ENCODE assay signal across 25 cellular contexts in the genomic region with DNA sequence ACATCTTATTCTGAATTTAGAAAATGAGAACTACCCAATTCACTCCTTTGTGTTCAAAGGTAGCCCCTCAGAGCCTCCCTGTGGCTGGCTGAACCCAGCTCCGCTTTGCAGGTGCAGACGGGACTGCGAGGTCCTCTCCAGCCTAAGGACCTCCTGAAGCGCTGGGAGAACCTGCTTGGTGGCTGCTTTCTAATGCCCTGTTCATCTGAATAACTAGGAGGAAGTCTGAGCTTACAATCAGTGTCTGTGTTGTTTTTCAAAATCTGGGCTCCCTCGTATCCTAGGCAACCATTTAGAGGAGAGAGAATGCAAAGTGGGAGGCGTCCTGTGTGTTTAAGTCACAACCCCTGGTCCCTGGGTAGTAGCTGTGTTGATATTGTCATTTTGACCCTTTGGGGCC.
DNase-seq lines count a peak whose midpoint lies in the region; ATAC-seq, FAIRE-seq and TF ChIP-seq lines count a peak whose summit lies in the region.
"Had no signal": no experiment of that assay in that cellular context is flagged by ENCODE, and none has a peak within 500 bp of the region (broad histone marks: within the 10 kb centered on the region; RNA-seq: fewer than 3 reads in every experiment).

No MANE protein-coding gene starts in this region.

- no peak for TF ChIP-seq RAD21 in K562 (CRISPR knock-in tag; conservative IDR thresholded peaks at IDR 0.05 in 1 of 2, IDR thresholded peaks at IDR 0.05 in 1 of 2)

- in situ Hi-C loops in K562 (cut with MboI): no loop called here

- TF ChIP-seq CTCF in K562 (IDR thresholded peaks at IDR 0.05 in 2 of 3, conservative IDR thresholded peaks at IDR 0.05 in 1 of 3; ENCODE audit: insufficient read depth in 2 of 3, low read depth in 1 of 3, low read length in 3 of 3): no peak

- H3K36me3 Mint-ChIP-seq in activated CD4-positive, alpha-beta memory T cell treated with anti-CD3 and anti-CD28 coated beads, Interleukin-2, amount 10 ng/mL, durations not matched to agents 7 days and 5 days (ENCODE audit: low read depth): no peaks in the 10 kb centered on the region
- H3K36me3 Mint-ChIP-seq: CD4-positive, CD25-positive, alpha-beta regulatory T cell had no signal

- H3K4me1 ChIP-seq in K562 (replicated peaks in 1 of 2; ENCODE audit: control insufficient read depth in 2 of 2, insufficient read depth in 2 of 2, low read length in 2 of 2): no peaks in the 10 kb centered on the region; a peak in 1 of 5 replicates
- H3K4me1 ChIP-seq: Caco-2 had no signal

- no peak overlapping the region for H2AFZ ChIP-seq in K562 (ENCODE audit: low read depth, low read length)
- H2AFZ ChIP-seq: PC-9 had no signal

- no peaks in the 10 kb centered on the region for H3K36me3 ChIP-seq in K562 (ENCODE audit: control insufficient read depth, insufficient read depth, low read length)

- BruUV-seq in K562 (replicated peaks; lab: Mats Ljungman, UMichigan): no TSS peak

- H3K4me2 ChIP-seq in K562 (ENCODE audit: insufficient read depth, low read length): no peak overlapping the region
- H3K4me2 ChIP-seq: PC-9 had no signal

- no peaks in the 10 kb centered on the region for H4K20me1 ChIP-seq in K562 (replicated peaks; ENCODE audit: control insufficient read depth, insufficient read depth, low read length)

- POLR2A ChIA-PET in K562 (lab: Yijun Ruan, JAX): interaction anchor here (1.1 kb wide), 1 partner anchor 10 kb away, joined by 3 read pairs; no protein-coding TSS in a partner anchor
- POLR2A ChIA-PET in activated CD4-positive, alpha-beta memory T cell treated with anti-CD3 and anti-CD28 coated beads, Interleukin-2, amount 10 ng/mL, durations not matched to agents 7 days and 5 days (lab: Charles Lee): no interaction called here

- no peak overlapping the region for H3K27ac ChIP-seq in K562 (ENCODE audit: extremely low read depth, low read depth, low read length)
- H3K27ac ChIP-seq: HL-60, PC-9, RWPE1 had no signal

- peak; percentile 4 for DNase-seq in NCI-H2196 (lab: John Stamatoyannopoulos, UW; ENCODE audit: unreplicated experiment)
- DNase-seq in NCI-H2196 treated with DMSO at 0.1 percent for 48 hours (lab: John Stamatoyannopoulos, UW; ENCODE audit: unreplicated experiment): no peak
- peak; percentile 44 for DNase-seq in NCI-H345 treated with DMSO at 0.1 percent for 48 hours (lab: John Stamatoyannopoulos, UW; ENCODE audit: unreplicated experiment)
- DNase-seq in K562 (ENCODE audit: extremely low read depth in 1 of 4, low spot score in 3 of 4): no peak
- DNase-seq in NCI-H146 (lab: John Stamatoyannopoulos, UW): no peak
- DNase-seq in erythroblast (lab: John Stamatoyannopoulos, UW): no peak
- DNase-seq in activated CD4-positive, alpha-beta memory T cell treated with anti-CD3 and anti-CD28 coated beads, Interleukin-2, amount 10 ng/mL, durations not matched to agents 7 days and 5 days: no peak
- DNase-seq: 8988T; Caco-2; CD4-positive, CD25-positive, alpha-beta regulatory T cell; DMS153; H7; HFFc6; Karpas-422; NCI-H1048; NCI-H1436 treated with DMSO at 0.1 percent for 48 hours; NCI-H446; NCI-H82; PC-9; SIG-M5 had no signal

- TF ChIP-seq POLR2A in K562 (conservative IDR thresholded peaks at IDR 0.05) (no peak), erythroblast (IDR thresholded peaks at IDR 0.05; ENCODE audit: low read length) (no peak)

- no peaks in the 10 kb centered on the region for H3K79me2 ChIP-seq in K562 (ENCODE audit: control insufficient read depth, insufficient read depth, low read length)

- peaks cover 49% of the 10 kb centered on the region for H3K9me3 Mint-ChIP-seq in activated CD4-positive, alpha-beta memory T cell treated with anti-CD3 and anti-CD28 coated beads, Interleukin-2, amount 10 ng/mL, durations not matched to agents 7 days and 5 days

- H3K9ac ChIP-seq in K562 (ENCODE audit: insufficient read depth in 1 of 2, low read depth in 2 of 2, low read length in 2 of 2): no peak overlapping the region

- H3K27ac Mint-ChIP-seq in activated CD4-positive, alpha-beta memory T cell treated with anti-CD3 and anti-CD28 coated beads, Interleukin-2, amount 10 ng/mL, durations not matched to agents 7 days and 5 days: no peak overlapping the region
- H3K27ac Mint-ChIP-seq: B cell; CD4-positive, CD25-positive, alpha-beta regulatory T cell; HFFc6 had no signal

- no peaks in the 10 kb centered on the region for H3K27me3 Mint-ChIP-seq in activated CD4-positive, alpha-beta memory T cell treated with anti-CD3 and anti-CD28 coated beads, Interleukin-2, amount 10 ng/mL, durations not matched to agents 7 days and 5 days
- H3K27me3 Mint-ChIP-seq: B cell; CD4-positive, CD25-positive, alpha-beta regulatory T cell had no signal

- no peak overlapping the region for H3K4me3 Mint-ChIP-seq in activated CD4-positive, alpha-beta memory T cell treated with anti-CD3 and anti-CD28 coated beads, Interleukin-2, amount 10 ng/mL, durations not matched to agents 7 days and 5 days
- H3K4me3 Mint-ChIP-seq: B cell; CD4-positive, CD25-positive, alpha-beta regulatory T cell; HFFc6 had no signal

- no peak overlapping the region for H3K4me3 ChIP-seq in K562
- H3K4me3 ChIP-seq: PC-9 had no signal

- FAIRE-seq in K562 (lab: Jason Lieb, UNC): no peak
- FAIRE-seq: GM12892 had no signal

- H3K4me1 Mint-ChIP-seq in activated CD4-positive, alpha-beta memory T cell treated with anti-CD3 and anti-CD28 coated beads, Interleukin-2, amount 10 ng/mL, durations not matched to agents 7 days and 5 days: no peaks in the 10 kb centered on the region
- H3K4me1 Mint-ChIP-seq: B cell; CD4-positive, CD25-positive, alpha-beta regulatory T cell had no signal

- H3K27me3 ChIP-seq in K562 (ENCODE audit: control insufficient read depth in 2 of 2, insufficient read depth in 2 of 2, low read length in 2 of 2): peaks cover 4 to 22% of the 10 kb centered on the region in 2 experiments; a peak in 4 of 5 replicates

- ATAC-seq in K562: no peak
- no peak for ATAC-seq in GM21423 (IDR thresholded peaks at IDR 0.05; ENCODE audit: unreplicated experiment)

- intact Hi-C loops in K562 (cut with micrococcal nuclease): no loop called here

- no peak for TF ChIP-seq EP300 in K562 (IDR thresholded peaks at IDR 0.05; ENCODE audit: low read length)

- H3K9me1 ChIP-seq in K562 (ENCODE audit: control insufficient read depth, insufficient read depth, low read length): no peaks in the 10 kb centered on the region

- H3K9me3 ChIP-seq in K562 (replicated peaks; ENCODE audit: control insufficient read depth, insufficient read depth, low read depth, low read length): no peaks in the 10 kb centered on the region; the same call in none of the 2 replicates
- H3K9me3 ChIP-seq: Caco-2 had no signal

- WGBS in K562 (ENCODE audit: insufficient coverage, low coverage, missing lambda C conversion rate): 0% methylated on average over 6 of the region's 6 CpGs

- CTCF ChIA-PET in K562 (lab: Yijun Ruan, JAX; ENCODE audit: low intra/inter-chr PET ratio): no interaction called here
- CTCF ChIA-PET in activated CD4-positive, alpha-beta memory T cell treated with anti-CD3 and anti-CD28 coated beads, Interleukin-2, amount 10 ng/mL, durations not matched to agents 7 days and 5 days (lab: Charles Lee): no interaction called here

TF ChIP-seq in K562, 482 proteins besides CTCF, POLR2A, EP300 and RAD21:
- TF ChIP-seq BMI1 (IDR thresholded peaks at IDR 0.05; ENCODE audit: low read length) (no peak), RFX1 (IDR thresholded peaks at IDR 0.05) (peak; percentile 31; the same call in 1 of the 2 replicates)

Comparison
In these comparisons a context has a peak if more than half of its experiments do, and no peak if none do; other contexts are left out.
1. DNase-seq: peak in NCI-H2196 (single experiment) and NCI-H345 treated with DMSO at 0.1 percent for 48 hours (single experiment); none in NCI-H2196 treated with DMSO at 0.1 percent for 48 hours (single experiment), K562 (0 of 4), NCI-H146 (single experiment), erythroblast (0 of 2) and activated CD4-positive, alpha-beta memory T cell treated with anti-CD3 and anti-CD28 coated beads, Interleukin-2, amount 10 ng/mL, durations not matched to agents 7 days and 5 days (single experiment).